8 cellular contexts compared by ENCODE assay signal in genomic region chr11:694563-695331, GRCh38. TPM values are rescaled to one million over a fixed set of nuclear protein-coding genes. Genes with fewer than 3 reads are reported as not detected.
A peak's percentile ranks its signal among the peaks of the same experiment; 100 is the strongest.
DNase-seq lines count a peak whose midpoint lies in the region; ATAC-seq and TF ChIP-seq lines count a peak whose summit lies in the region.

TSS of gene DEAF1 (minus strand) at chr11:695222. CDS start at chr11:695047, 175 bp downstream.

- peak within 1 kb of the TSS; percentile 88 for H3K4me3 Mint-ChIP-seq in activated T-cell treated with anti-CD3 and anti-CD28 coated beads, Interleukin-2, amount 50 U/mL, for 24 hours

- H3K9ac ChIP-seq in PC-3 (ENCODE audit: low read length) (peak within 1 kb of the TSS; percentile 100), mucosa of rectum (ENCODE audit: low read depth in 1 of 2, low read length in 2 of 2) (peak within 1 kb of the TSS; percentile 94 to 100)

- CTCF ChIA-PET in PC-3 (lab: Charles Lee): no interaction called here

- no peaks in the 10 kb centered on the region for H3K27me3 Mint-ChIP-seq in activated T-cell treated with anti-CD3 and anti-CD28 coated beads, Interleukin-2, amount 50 U/mL, for 24 hours

- peaks cover 76% of the 10 kb centered on the region for H3K79me2 ChIP-seq in PC-3 (ENCODE audit: low read length)

- no peak for TF ChIP-seq CTCF in PC-3 (conservative IDR thresholded peaks at IDR 0.05; ENCODE audit: low read depth, low read length)

- H4K20me1 ChIP-seq in PC-3 (ENCODE audit: low read length): no peaks in the 10 kb centered on the region

- POLR2A ChIA-PET in PC-3 (lab: Charles Lee; ENCODE audit: unreplicated experiment): interaction anchor here (0.6 to 1.0 kb wide), 3 partner anchors 10 to 68 kb away, joined by 3 to 12 read pairs (median 4); no protein-coding TSS in a partner anchor

- no TSS peak for BruUV-seq in PC-3 (replicated peaks; lab: Mats Ljungman, UMichigan)

- H3K27ac Mint-ChIP-seq in activated T-cell treated with anti-CD3 and anti-CD28 coated beads, Interleukin-2, amount 50 U/mL, for 24 hours: peak within 1 kb of the TSS; percentile 99

- H3F3A ChIP-seq in PC-3 (ENCODE audit: low read length, unreplicated experiment): no peaks in the 10 kb centered on the region

- no peak for TF ChIP-seq RAD21 in Ishikawa (IDR thresholded peaks at IDR 0.05; ENCODE audit: low read depth)

- H3K9me3 ChIP-seq in PC-3 (ENCODE audit: low read length): no peaks in the 10 kb centered on the region
- no peaks in the 10 kb centered on the region for H3K9me3 ChIP-seq in mucosa of rectum (ENCODE audit: control insufficient read depth in 2 of 2, low read length in 2 of 2)

- TF ChIP-seq POLR2A in erythroblast (IDR thresholded peaks at IDR 0.05; ENCODE audit: low read length): no peak

- H3K4me1 ChIP-seq in PC-3 (ENCODE audit: insufficient read depth, low read length) (peaks cover 35% of the 10 kb centered on the region), mucosa of rectum (ENCODE audit: control insufficient read depth in 2 of 2, insufficient read depth in 2 of 2, low read length in 2 of 2) (peaks cover 30 to 47% of the 10 kb centered on the region in 2 donors)

- H3K4me3 ChIP-seq in PC-3 (ENCODE audit: low read length) (peak within 1 kb of the TSS; percentile 86), mucosa of rectum (ENCODE audit: low read length in 2 of 2) (peak within 1 kb of the TSS; percentile 85 to 93)

- H3K4me1 Mint-ChIP-seq in activated T-cell treated with anti-CD3 and anti-CD28 coated beads, Interleukin-2, amount 50 U/mL, for 24 hours (ENCODE audit: low read depth): peaks cover 56% of the 10 kb centered on the region

- DNase-seq in DMS153 (lab: John Stamatoyannopoulos, UW): peak; percentile 95
- peak; percentile 96 for DNase-seq in PC-3
- peak; percentile 99 for DNase-seq in activated T-cell treated with anti-CD3 and anti-CD28 coated beads, Interleukin-2, amount 50 U/mL, for 24 hours
- peak; percentile 97 to 99 for DNase-seq in erythroblast (lab: John Stamatoyannopoulos, UW)
- peak; percentile 99 for DNase-seq in stimulated activated CD8-positive, alpha-beta memory T cell treated with anti-CD3 and anti-CD28 coated beads, Interleukin-4, amount 100 ng/mL, for 48 hours

- peak; percentile 74 for ATAC-seq in GM21576 (IDR thresholded peaks at IDR 0.05; ENCODE audit: unreplicated experiment)
- peak; percentile 84 for ATAC-seq in PC-3

- H3K9me3 Mint-ChIP-seq in activated T-cell treated with anti-CD3 and anti-CD28 coated beads, Interleukin-2, amount 50 U/mL, for 24 hours: no peaks in the 10 kb centered on the region

- H3K27me3 ChIP-seq in PC-3 (ENCODE audit: low read length) (no peaks in the 10 kb centered on the region), mucosa of rectum (ENCODE audit: control insufficient read depth in 2 of 2, insufficient read depth in 2 of 2, low read length in 2 of 2) (no peaks in the 10 kb centered on the region)

- intact Hi-C loops in PC-3 (cut with micrococcal nuclease): no loop called here

- TF ChIP-seq EP300 in Ishikawa (IDR thresholded peaks at IDR 0.05; ENCODE audit: borderline replicate concordance): no peak

- H3K27ac ChIP-seq in PC-3 (ENCODE audit: low read length) (peak within 1 kb of the TSS; percentile 88), mucosa of rectum (ENCODE audit: low read depth in 2 of 2, low read length in 2 of 2) (peak within 1 kb of the TSS; percentile 99 to 100)

- H2AFZ ChIP-seq in PC-3 (ENCODE audit: low read length): peak within 1 kb of the TSS; percentile 85

- H3K36me3 ChIP-seq in PC-3 (ENCODE audit: low read depth, low read length) (peaks cover 4% of the 10 kb centered on the region; the same call in 1 of the 2 replicates), mucosa of rectum (ENCODE audit: control insufficient read depth in 2 of 2, insufficient read depth in 2 of 2, low read length in 2 of 2) (peaks cover 0 to 7% of the 10 kb centered on the region in 2 donors)

- no peaks in the 10 kb centered on the region for H3K9me2 ChIP-seq in PC-3 (replicated peaks; ENCODE audit: low read length)

- H3K4me2 ChIP-seq in PC-3 (ENCODE audit: low read length): peak within 1 kb of the TSS; percentile 83

- H3K36me3 Mint-ChIP-seq in activated T-cell treated with anti-CD3 and anti-CD28 coated beads, Interleukin-2, amount 50 U/mL, for 24 hours (ENCODE audit: low read depth): peaks cover 28% of the 10 kb centered on the region

TF ChIP-seq in Ishikawa, 13 proteins besides CTCF, POLR2A, EP300 and RAD21:
- no peak for TF ChIP-seq TEAD4 (IDR thresholded peaks at IDR 0.05)
- no peak for TF ChIP-seq REST (IDR thresholded peaks at IDR 0.05; ENCODE audit: low read depth)
- no peak for TF ChIP-seq CEBPB (IDR thresholded peaks at IDR 0.05)
- TF ChIP-seq ZBTB7A (IDR thresholded peaks at IDR 0.05; ENCODE audit: low read depth): no peak
- TF ChIP-seq TAF1 (IDR thresholded peaks at IDR 0.05; ENCODE audit: low read depth): no peak
- no peak for TF ChIP-seq EGR1 (IDR thresholded peaks at IDR 0.05)
- TF ChIP-seq YY1 (IDR thresholded peaks at IDR 0.05; ENCODE audit: low read depth): peak; percentile 84
- TF ChIP-seq USF1 (IDR thresholded peaks at IDR 0.05): peak; percentile 91
- TF ChIP-seq FOXM1 (IDR thresholded peaks at IDR 0.05; ENCODE audit: borderline replicate concordance, low read depth): no peak
- TF ChIP-seq MAX (IDR thresholded peaks at IDR 0.05): peak; percentile 98
- no peak for TF ChIP-seq NFIC (IDR thresholded peaks at IDR 0.05)
- TF ChIP-seq TCF12 (IDR thresholded peaks at IDR 0.05; ENCODE audit: low read depth): peak; percentile 10; the same call in 1 of the 2 replicates
- TF ChIP-seq CREB1 (IDR thresholded peaks at IDR 0.05; ENCODE audit: low read depth): no peak

RNA-seq across cellular contexts. Expression of gene DEAF1, which starts in this region (rescaled TPM):
- 31.9 and 42.8 TPM in 2 replicates for total RNA-seq in PC-3 (2014; rRNA removed)

Comparison
In these comparisons a context has a peak if more than half of its experiments do, and no peak if none do; other contexts are left out.
1. Peak in every context shown above with its lines: DNase-seq, ATAC-seq, H3K4me3 ChIP-seq and H3K27ac ChIP-seq.